Comparison of ENCODE assay signal across 18 cellular contexts in the genomic region with DNA sequence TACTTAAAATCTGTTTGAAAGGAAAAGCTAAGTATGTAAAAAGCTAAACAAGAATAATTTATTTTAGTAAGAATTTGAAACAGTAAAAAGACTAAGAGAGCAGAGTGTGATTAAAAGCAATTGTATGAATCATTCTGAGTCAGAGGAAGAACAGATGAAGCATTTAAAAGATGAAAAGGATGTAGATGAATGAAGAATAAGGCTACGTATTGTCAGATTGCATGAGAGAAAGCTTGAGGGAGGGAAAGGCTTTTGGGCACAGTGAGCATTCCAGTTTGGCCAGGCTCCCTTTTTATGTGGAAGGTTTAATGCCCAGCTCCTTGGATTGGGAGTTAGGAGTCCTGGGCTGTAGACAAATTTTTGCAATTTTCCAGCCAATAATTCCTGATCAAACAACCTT.
DNase-seq lines count a peak whose midpoint lies in the region; ATAC-seq, FAIRE-seq and TF ChIP-seq lines count a peak whose summit lies in the region.
"Had no signal": no experiment of that assay in that cellular context is flagged by ENCODE, and none has a peak within 500 bp of the region (broad histone marks: within the 10 kb centered on the region; RNA-seq: fewer than 3 reads in every experiment).

No MANE protein-coding gene starts in this region.

- H3K4me1 ChIP-seq in keratinocyte (ENCODE audit: control insufficient read depth, extremely low read depth, insufficient read depth, low read length), result peaks cover 10% of the 10 kb centered on the region
- H3K4me1 ChIP-seq: pancreas had no signal

- H3K9ac ChIP-seq in keratinocyte (ENCODE audit: control insufficient read depth, extremely low read depth, insufficient read depth, low read length), result peak overlapping the region; percentile 2

- peak overlapping the region; percentile 47 for H3K4me2 ChIP-seq in keratinocyte (ENCODE audit: control insufficient read depth, extremely low read depth, insufficient read depth, low read depth, low read length)

- H3K36me3 ChIP-seq in bronchial epithelial cell (ENCODE audit: control insufficient read depth, insufficient read depth, low read length) (no peaks in the 10 kb centered on the region), keratinocyte (ENCODE audit: control insufficient read depth in 2 of 2, extremely low read depth in 1 of 2, insufficient read depth in 2 of 2, low read length in 2 of 2) (no peaks in the 10 kb centered on the region)
- H3K36me3 ChIP-seq: pancreas, tibial nerve had no signal

- dilution Hi-C loops in keratinocyte (cut with MboI; ENCODE audit: extremely low pct_ligation_motif_present, low sequenced_read_pairs), result no loop called here

- peak; percentile 18 for DNase-seq in NCI-H146 (lab: John Stamatoyannopoulos, UW)
- DNase-seq in NCI-H146 treated with DMSO at 0.1 percent for 48 hours (lab: John Stamatoyannopoulos, UW; ENCODE audit: unreplicated experiment), result no peak
- DNase-seq in bronchial epithelial cell (ENCODE audit: low read depth), result peak; percentile 72
- DNase-seq in keratinocyte (ENCODE audit: low read depth, low spot score), result no peak
- DNase-seq in D721Med (ENCODE audit: insufficient read length, low spot score), result no peak
- no peak for DNase-seq in activated effector memory CD4-positive, alpha-beta T cell treated with Interleukin-2 at 50 U/mL for 16 hours
- no peak for DNase-seq in GM13976 (ENCODE audit: low spot score)
- DNase-seq: activated CD4-positive, CD25-positive, alpha-beta regulatory T cell; DMS79 treated with DMSO at 0.1 percent for 48 hours; KG1; NCI-H1105 treated with DMSO at 0.1 percent for 48 hours; pancreas had no signal

- in situ Hi-C loops in GM13976 (cut with MboI; ENCODE audit: low sequenced_read_pairs, unreplicated experiment), result no loop called here

- H3K9me3 ChIP-seq in keratinocyte (ENCODE audit: control insufficient read depth, low read depth, low read length), result no peaks in the 10 kb centered on the region
- H3K9me3 ChIP-seq: pancreas had no signal

- H3K27me3 ChIP-seq in bronchial epithelial cell (ENCODE audit: control insufficient read depth, insufficient read depth, low read length) (no peaks in the 10 kb centered on the region), keratinocyte (ENCODE audit: control insufficient read depth, extremely low read depth, insufficient read depth, low read length) (no peaks in the 10 kb centered on the region)
- H3K27me3 ChIP-seq: pancreas, tibial nerve had no signal

- FAIRE-seq in bronchial epithelial cell (lab: Jason Lieb, UNC) (no peak), keratinocyte (lab: Jason Lieb, UNC) (peak; percentile 91), D721Med (lab: Jason Lieb, UNC) (no peak)
- FAIRE-seq: endothelial cell of umbilical vein, pancreas had no signal

- peak overlapping the region; percentile 3 for H3K27ac ChIP-seq in keratinocyte (ENCODE audit: control insufficient read depth, insufficient read depth, low read length)
- H3K27ac ChIP-seq: 22Rv1, HL-60, pancreas, skin epidermis had no signal

- no peaks in the 10 kb centered on the region for H4K20me1 ChIP-seq in keratinocyte (ENCODE audit: control insufficient read depth, extremely low read depth, insufficient read depth, low read length)

- no peak for ATAC-seq in HG02588 (IDR thresholded peaks at IDR 0.05; ENCODE audit: unreplicated experiment)
- ATAC-seq: pancreas had no signal

- no peaks in the 10 kb centered on the region for H3K9me1 ChIP-seq in keratinocyte (ENCODE audit: control insufficient read depth, extremely low read depth, insufficient read depth, low read length)

- no peak overlapping the region for H3K4me3 ChIP-seq in bronchial epithelial cell (ENCODE audit: low read depth, low read length)
- no peak overlapping the region for H3K4me3 ChIP-seq in keratinocyte (ENCODE audit: control insufficient read depth in 2 of 3, extremely low read depth in 1 of 3, insufficient read depth in 2 of 3, low read depth in 1 of 3, low read length in 3 of 3)
- H3K4me3 ChIP-seq: pancreas, skin epidermis, tibial nerve had no signal

- no peaks in the 10 kb centered on the region for H3K79me2 ChIP-seq in keratinocyte (ENCODE audit: control insufficient read depth, insufficient read depth, low read length)

- peak overlapping the region; percentile 36 for H2AFZ ChIP-seq in keratinocyte (ENCODE audit: control insufficient read depth, low read length)

- TF ChIP-seq CTCF in bronchial epithelial cell (IDR thresholded peaks at IDR 0.05; ENCODE audit: insufficient read depth, low read length, severe bottlenecking) (no peak), keratinocyte (optimal IDR thresholded peaks at IDR 0.05 in 1 of 3, IDR thresholded peaks at IDR 0.05 in 1 of 3, conservative IDR thresholded peaks at IDR 0.05 in 1 of 3; ENCODE audit: extremely low read depth in 1 of 3, insufficient read depth in 2 of 3, low read length in 3 of 3) (no peak), D721Med (IDR thresholded peaks at IDR 0.05; ENCODE audit: insufficient read depth, missing control alignments) (no peak), GM13976 (IDR thresholded peaks at IDR 0.05; ENCODE audit: borderline replicate concordance, control extremely low read depth, extremely low read depth, insufficient read depth, missing control alignments) (no peak)

Comparison
In these comparisons a context has a peak if more than half of its experiments do, and no peak if none do; other contexts are left out.
1. DNase-seq: peak in NCI-H146 (single experiment) and bronchial epithelial cell (single experiment); none in NCI-H146 treated with DMSO at 0.1 percent for 48 hours (single experiment), keratinocyte (single experiment), D721Med (single experiment), activated effector memory CD4-positive, alpha-beta T cell treated with Interleukin-2 at 50 U/mL for 16 hours (single experiment) and GM13976 (single experiment).